Comparison of ENCODE assay signal across 12 cellular contexts in genomic region chr14:73833530-73834257, GRCh38. TPM values are rescaled to one million over a fixed set of nuclear protein-coding genes. Genes with fewer than 3 reads are reported as not detected.
DNase-seq lines count a peak whose midpoint lies in the region; ATAC-seq and TF ChIP-seq lines count a peak whose summit lies in the region.
"Had no signal": no experiment of that assay in that cellular context is flagged by ENCODE, and none has a peak within 500 bp of the region (broad histone marks: within the 10 kb centered on the region; RNA-seq: fewer than 3 reads in every experiment).

No MANE protein-coding gene starts in this region.

- peaks cover 2% of the 10 kb centered on the region for H3K79me1 ChIP-seq in trophoblast cell (ENCODE audit: low read length)

- ATAC-seq in omental fat pad (ENCODE audit: low FRiP score), result no peak
- no peak for ATAC-seq in HG03439 (IDR thresholded peaks at IDR 0.05; ENCODE audit: unreplicated experiment)
- ATAC-seq in GM18511 (IDR thresholded peaks at IDR 0.05; ENCODE audit: unreplicated experiment), result no peak
- ATAC-seq: psoas muscle; stimulated activated memory B cell treated with anti-CD40 and anti-IgM and Interleukin-4, amounts not matched to agents 10 μg/mL and 1 μg/mL and 100 μg/mL, for 72 hours had no signal

- H4K8ac ChIP-seq in trophoblast cell (ENCODE audit: low read depth, low read length), result peak overlapping the region; percentile 76

- DNase-seq in ELR (ENCODE audit: low read depth), result peak; percentile 58
- peak; percentile 93 for DNase-seq in adipocyte (ENCODE audit: low read depth)
- peak; percentile 27 for DNase-seq in left ventricle myocardium inferior
- no peak for DNase-seq in trophoblast cell
- no peak for DNase-seq in omental fat pad (ENCODE audit: low spot score)
- no peak for DNase-seq in cerebellar cortex (ENCODE audit: low spot score)
- DNase-seq: DMS153, psoas muscle had no signal

- H3K27ac ChIP-seq in left ventricle myocardium inferior (replicated peaks) (peak overlapping the region; percentile 21), trophoblast cell (ENCODE audit: low read depth, low read length) (peak overlapping the region; percentile 6)
- H3K27ac ChIP-seq: epithelial cell of prostate, psoas muscle had no signal

- H4K12ac ChIP-seq in trophoblast cell (ENCODE audit: low read depth, low read length), result no peak overlapping the region

- H2BK12ac ChIP-seq in trophoblast cell (ENCODE audit: low read length), result no peak overlapping the region

- H3K14ac ChIP-seq in trophoblast cell (ENCODE audit: low read length), result no peak overlapping the region

- no peaks in the 10 kb centered on the region for H3K9me3 ChIP-seq in adipocyte (ENCODE audit: control insufficient read depth, low read length)
- no peaks in the 10 kb centered on the region for H3K9me3 ChIP-seq in left ventricle myocardium inferior (replicated peaks)
- no peaks in the 10 kb centered on the region for H3K9me3 ChIP-seq in trophoblast cell (ENCODE audit: insufficient read depth, low read depth, low read length)
- H3K9me3 ChIP-seq: psoas muscle had no signal

- H2BK5ac ChIP-seq in trophoblast cell (ENCODE audit: low read depth, low read length, poor library complexity), result no peak overlapping the region

- TF ChIP-seq CTCF in left ventricle myocardium inferior (IDR thresholded peaks at IDR 0.05; ENCODE audit: borderline replicate concordance) (no peak), omental fat pad (IDR thresholded peaks at IDR 0.05) (no peak)

- no peak overlapping the region for H3K4me2 ChIP-seq in trophoblast cell (ENCODE audit: low read length)

- peak overlapping the region; percentile 37 for H3K4me3 ChIP-seq in adipocyte (ENCODE audit: low read length)
- no peak overlapping the region for H3K4me3 ChIP-seq in left ventricle myocardium inferior
- H3K4me3 ChIP-seq in trophoblast cell (ENCODE audit: low read depth, low read length), result no peak overlapping the region
- H3K4me3 ChIP-seq: psoas muscle had no signal

- no peak overlapping the region for H2AK5ac ChIP-seq in trophoblast cell (ENCODE audit: low read length)

- H4K91ac ChIP-seq in trophoblast cell (ENCODE audit: low read depth, low read length), result peak overlapping the region; percentile 43

- H3K18ac ChIP-seq in trophoblast cell (ENCODE audit: low read length), result no peak overlapping the region

- H3K27me3 ChIP-seq in adipocyte (replicated peaks; ENCODE audit: control insufficient read depth, insufficient read depth, low read length), result no peaks in the 10 kb centered on the region
- H3K27me3 ChIP-seq in left ventricle myocardium inferior (ENCODE audit: low read depth), result no peaks in the 10 kb centered on the region
- H3K27me3 ChIP-seq in trophoblast cell (ENCODE audit: insufficient read depth, low read length), result no peaks in the 10 kb centered on the region

- no peaks in the 10 kb centered on the region for H3K36me3 ChIP-seq in adipocyte (ENCODE audit: control insufficient read depth, insufficient read depth, low read length, severe bottlenecking)
- H3K36me3 ChIP-seq in left ventricle myocardium inferior, result no peaks in the 10 kb centered on the region
- H3K36me3 ChIP-seq in trophoblast cell (ENCODE audit: control insufficient read depth in 1 of 2, insufficient read depth in 2 of 2, low read length in 2 of 2), result no peaks in the 10 kb centered on the region

- H2BK120ac ChIP-seq in trophoblast cell (ENCODE audit: insufficient read depth, low read length, poor library complexity), result peak overlapping the region; percentile 53

- no CpG with 5 or more reads among the region's 9 CpGs for WGBS in trophoblast cell (ENCODE audit: extremely low coverage, insufficient coverage, insufficient read length)

- peaks cover 51% of the 10 kb centered on the region for H3K4me1 ChIP-seq in adipocyte (ENCODE audit: control insufficient read depth, insufficient read depth, low read length)
- H3K4me1 ChIP-seq in left ventricle myocardium inferior, result peaks cover 13% of the 10 kb centered on the region
- H3K4me1 ChIP-seq in trophoblast cell (ENCODE audit: control insufficient read depth in 1 of 2, insufficient read depth in 2 of 2, low read length in 2 of 2), result peaks cover 6% of the 10 kb centered on the region in 2 experiments
- H3K4me1 ChIP-seq: psoas muscle had no signal

- H3K9ac ChIP-seq in adipocyte (ENCODE audit: low read length) (peak overlapping the region; percentile 71), trophoblast cell (ENCODE audit: low read length) (no peak overlapping the region)

- H3K4ac ChIP-seq in trophoblast cell (ENCODE audit: low read depth, low read length), result no peak overlapping the region

- H3K79me2 ChIP-seq in trophoblast cell (ENCODE audit: control insufficient read depth, insufficient read depth, low read length, poor library complexity), result no peaks in the 10 kb centered on the region

- intact Hi-C loops in left ventricle myocardium inferior (cut with micrococcal nuclease), result no loop called here

- peak overlapping the region; percentile 79 for H2AFZ ChIP-seq in trophoblast cell (ENCODE audit: insufficient read depth, low read length, poor library complexity)

- no peak overlapping the region for H3K23ac ChIP-seq in trophoblast cell (ENCODE audit: low read length)

RNA-seq across cellular contexts. Expression of gene PTGR2, which starts 17.9 kb away (rescaled TPM):
- total RNA-seq in left ventricle myocardium inferior (37.4 TPM), omental fat pad (10 to 100 TPM in 1 of 4 donors, 1 to 10 TPM in 3; 3.8 to 10.7 (median 4.9) TPM)
- 7.6 and 7.7 TPM in 2 replicates for polyA plus RNA-seq in trophoblast cell (2013)

RNA-seq across cellular contexts. Expression of gene ZNF410, which starts 53.0 kb away (rescaled TPM):
- total RNA-seq in left ventricle myocardium inferior, result 16.5 TPM
- 27.0 and 27.9 TPM in 2 replicates for polyA plus RNA-seq in trophoblast cell (2013)
- total RNA-seq in omental fat pad, result 10 to 100 TPM; 39.7 to 71.7 (median 54.1) TPM

Comparison
In these comparisons a context has a peak if more than half of its experiments do, and no peak if none do; other contexts are left out.
1. DNase-seq: peak in ELR (single experiment), adipocyte (single experiment) and left ventricle myocardium inferior (single experiment); none in trophoblast cell (0 of 2), omental fat pad (single experiment) and cerebellar cortex (single experiment).